ENCODE assay signal across 19 cellular contexts in the genomic region with DNA sequence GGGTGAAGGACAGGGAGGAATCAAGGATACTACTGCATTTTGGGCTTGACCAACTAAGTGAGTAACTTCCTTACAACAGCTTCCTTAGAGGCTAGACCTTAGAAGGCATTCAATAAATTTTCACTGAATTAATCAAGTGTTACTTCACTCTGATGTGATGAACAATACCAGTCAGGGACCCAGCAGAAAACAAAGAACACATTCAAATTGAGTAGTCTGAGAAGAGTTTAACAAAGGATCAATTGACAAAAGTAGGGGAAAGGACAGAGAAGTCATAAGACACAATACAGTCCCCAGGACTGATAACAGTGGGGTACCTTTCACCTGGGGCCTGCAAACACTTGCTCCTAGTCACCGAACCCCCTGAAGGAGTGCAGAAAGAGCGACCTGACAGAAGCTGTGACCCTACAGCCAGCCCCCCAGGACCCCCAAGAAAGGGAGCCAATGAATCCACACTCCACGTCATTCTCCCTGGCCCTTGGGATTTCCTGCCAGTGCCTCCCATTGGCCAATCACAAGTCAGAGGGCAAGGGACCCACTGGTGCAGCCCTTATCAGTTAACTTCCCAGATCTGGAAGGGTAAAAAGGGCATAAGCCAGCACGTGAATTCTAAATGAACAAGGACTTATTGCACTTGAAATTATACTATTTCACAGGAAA.
DNase-seq lines count a peak whose midpoint lies in the region; ATAC-seq lines count a peak whose summit lies in the region.
"Had no signal": no experiment of that assay in that cellular context is flagged by ENCODE, and none has a peak within 500 bp of the region (broad histone marks: within the 10 kb centered on the region; RNA-seq: fewer than 3 reads in every experiment).

No MANE protein-coding gene starts in this region.

- H3K27ac ChIP-seq in caudate nucleus (ENCODE audit: low read depth, low read length) = peak overlapping the region; percentile 93
- H3K27ac ChIP-seq: GM23248, prostate gland, skin epidermis had no signal

- ATAC-seq in GM21786 (IDR thresholded peaks at IDR 0.05; ENCODE audit: unreplicated experiment) = no peak
- ATAC-seq in GM21367 (IDR thresholded peaks at IDR 0.05; ENCODE audit: unreplicated experiment) = no peak
- ATAC-seq: natural killer cell treated with Interleukin-12 subunit alpha and Interleukin-12 subunit beta and Interleukin-15 and Interleukin-18, amount 100 ng/mL, for 72 hours had no signal

- peak; percentile 82 for DNase-seq in Ammon's horn (ENCODE audit: low spot score)
- peak; percentile 71 for DNase-seq in COLO829 (ENCODE audit: low spot score)
- DNase-seq in caudate nucleus (lab: John Stamatoyannopoulos, UW) = peak in 26 of 61 donors; percentile 3 to 58 (median 20)
- peak; percentile 43 for DNase-seq in middle frontal gyrus (ENCODE audit: extremely low spot score, low spot score)
- no peak for DNase-seq in NCI-H2171 (lab: John Stamatoyannopoulos, UW)
- DNase-seq: activated CD4-positive, CD25-positive, alpha-beta regulatory T cell treated with anti-CD3 and anti-CD28 coated beads, Interleukin-2, amount 50 U/mL, for 72 hours; Caco-2; GM23248; mesenchymal stem cell; NCI-H1092 treated with DMSO at 0.1 percent for 48 hours; NCI-H524; RPMI8226; stimulated activated CD4-positive, alpha-beta T cell treated with anti-CD3 and anti-CD28 coated beads, Interleukin-2, amount 100 ng/mL, for 48 hours; testis had no signal
